22 cellular contexts compared by ENCODE assay signal in genomic region chr2:34291076-34291475, GRCh38.
A peak's percentile ranks its signal among the peaks of the same experiment; 100 is the strongest.
DNase-seq lines count a peak whose midpoint lies in the region; ATAC-seq, FAIRE-seq and TF ChIP-seq lines count a peak whose summit lies in the region.
"Had no signal": no experiment of that assay in that cellular context is flagged by ENCODE, and none has a peak within 500 bp of the region (broad histone marks: within the 10 kb centered on the region; RNA-seq: fewer than 3 reads in every experiment).

No MANE protein-coding gene starts in this region.

- no peak for TF ChIP-seq POLR2A in tibial nerve (IDR thresholded peaks at IDR 0.05)

- H3K4me3 ChIP-seq in GM12865 (ENCODE audit: low read depth, low read length) (no peak overlapping the region), tibial nerve (no peak overlapping the region)
- H3K4me3 ChIP-seq: GM23248 had no signal

- intact Hi-C loops in left cardiac atrium (cut with DNase I), result no loop called here

- no peaks in the 10 kb centered on the region for H3K4me1 ChIP-seq in tibial nerve

- WGBS in tibial nerve, 2 donors, result 71 to 80% methylated on average over 1 of the region's 1 CpG

- TF ChIP-seq CTCF in GM12865 (IDR thresholded peaks at IDR 0.05; ENCODE audit: insufficient read depth, low read depth, low read length, missing control alignments), result no peak
- no peak for TF ChIP-seq CTCF in tibial nerve (IDR thresholded peaks at IDR 0.05)

- ATAC-seq in GM19035 (IDR thresholded peaks at IDR 0.05; ENCODE audit: unreplicated experiment) (peak; percentile 63), GM21786 (IDR thresholded peaks at IDR 0.05; ENCODE audit: unreplicated experiment) (peak; percentile 70), HG03354 (IDR thresholded peaks at IDR 0.05; ENCODE audit: poor library complexity, severe bottlenecking, unreplicated experiment) (peak; percentile 80), left cardiac atrium (no peak)
- ATAC-seq: Right ventricle myocardium inferior; stimulated activated naive CD8-positive, alpha-beta T cell treated with anti-CD3 and anti-CD28 coated beads, Interleukin-15, amount 100 ng/mL, for 72 hours had no signal

- H3K27ac ChIP-seq in tibial nerve, result no peak overlapping the region
- H3K27ac ChIP-seq: C4-2B, GM23248, WERI-Rb-1 had no signal

- DNase-seq in GM12865 (ENCODE audit: low read depth) (peak; percentile 44), left cardiac atrium (no peak), tibial nerve (ENCODE audit: low spot score in 2 of 2) (no peak), frontal cortex (ENCODE audit: low spot score in 2 of 2) (no peak), NOMO-1 (lab: John Stamatoyannopoulos, UW; ENCODE audit: unreplicated experiment in 2 of 2) (no peak)
- DNase-seq: activated CD8-positive, alpha-beta memory T cell treated with anti-CD3 and anti-CD28 coated beads for 24 hours; caudate nucleus; effector CD8-positive, alpha-beta T cell; GM23248; Karpas-422; midbrain; NCI-H1436 treated with DMSO at 0.1 percent for 48 hours; NCI-H226; stimulated activated naive CD8-positive, alpha-beta T cell treated with anti-CD3 and anti-CD28 coated beads, Interleukin-15, amount 100 ng/mL, for 72 hours; WERI-Rb-1 had no signal

- no peak for FAIRE-seq in frontal cortex (lab: Jason Lieb, UNC)
- FAIRE-seq: A204.1, urothelium cell line had no signal

- H3K9me3 ChIP-seq in tibial nerve, result no peaks in the 10 kb centered on the region

- no peaks in the 10 kb centered on the region for H3K36me3 ChIP-seq in tibial nerve
- H3K36me3 ChIP-seq: WERI-Rb-1 had no signal

- TF ChIP-seq EP300 in tibial nerve (IDR thresholded peaks at IDR 0.05), result no peak

- H3K27me3 ChIP-seq in tibial nerve, result no peaks in the 10 kb centered on the region

Comparison
In these comparisons a context has a peak if more than half of its experiments do, and no peak if none do; other contexts are left out.
1. ATAC-seq: peak in GM19035 (single experiment), GM21786 (single experiment) and HG03354 (single experiment); none in left cardiac atrium (0 of 2).